22 cellular contexts compared by ENCODE assay signal in the genomic region with DNA sequence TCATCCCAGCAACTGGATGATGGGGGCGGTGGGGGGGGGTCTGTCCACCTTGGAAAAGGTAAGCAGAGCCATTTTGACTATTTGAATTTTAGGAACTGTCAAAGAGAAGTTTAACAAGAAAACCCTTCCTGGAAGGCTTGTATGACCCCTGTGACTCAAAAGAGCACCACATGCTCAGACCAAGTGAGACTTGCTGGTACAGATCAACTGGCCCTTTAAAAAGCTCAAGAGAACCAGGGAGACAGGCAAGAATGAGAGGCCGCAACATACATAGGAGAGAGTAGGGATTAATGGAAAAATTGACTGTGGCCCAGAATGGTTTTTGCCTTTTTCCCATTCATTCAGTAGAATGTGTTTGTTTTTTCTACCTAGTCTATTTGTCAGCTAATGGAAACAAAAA. TPM values are rescaled to one million over a fixed set of nuclear protein-coding genes. Genes with fewer than 3 reads are reported as not detected.
"Had no signal": no experiment of that assay in that cellular context is flagged by ENCODE, and none has a peak within 500 bp of the region (broad histone marks: within the 10 kb centered on the region; RNA-seq: fewer than 3 reads in every experiment).

No MANE protein-coding gene starts in this region.

- H3K9me3 Mint-ChIP-seq: activated CD4-positive, alpha-beta T cell treated with anti-CD3 and anti-CD28 coated beads, Interleukin-2, amount 10 ng/mL, durations not matched to agents 24 days and 14 days; activated naive CD8-positive, alpha-beta T cell treated with anti-CD3 and anti-CD28 coated beads, Interleukin-2, amount 50 U/mL, for 24 hours; activated T-helper 1 cell treated with anti-CD3 and anti-CD28 coated beads, Interleukin-12 subunit alpha, Interleukin-12 subunit beta, Interleukin-2, Interleukin-4 antibody, amounts not matched to agents 30 ng/mL and 10 ng/mL and 1 ng/mL, durations not matched to agents 14 hours and 24 hours and 36 hours; immature natural killer cell; neural crest cell; stimulated activated memory B cell treated with anti-CD40 and anti-IgM and Interleukin-4, amounts not matched to agents 10 μg/mL and 1 μg/mL and 100 μg/mL, for 72 hours had no signal

- ATAC-seq: activated CD4-positive, CD25-positive, alpha-beta regulatory T cell treated with anti-CD3 and anti-CD28 coated beads, Interleukin-2, amount 50 U/mL, for 24 hours; activated CD8-positive, alpha-beta T cell treated with anti-CD3 and anti-CD28 coated beads, Interleukin-2, amount 10 ng/mL, durations not matched to agents 7 days and 5 days; activated naive CD8-positive, alpha-beta T cell treated with anti-CD3 and anti-CD28 coated beads, Interleukin-2, amount 50 U/mL, for 24 hours; foreskin keratinocyte; left lobe of liver; naive thymus-derived CD4-positive, alpha-beta T cell; sciatic nerve; stimulated activated memory B cell treated with anti-CD40 and anti-IgM and Interleukin-4, amounts not matched to agents 10 μg/mL and 1 μg/mL and 100 μg/mL, for 72 hours had no signal

- H3K27me3 Mint-ChIP-seq: activated CD4-positive, alpha-beta T cell treated with anti-CD3 and anti-CD28 coated beads, Interleukin-2, amount 10 ng/mL, durations not matched to agents 24 days and 14 days; activated naive CD8-positive, alpha-beta T cell treated with anti-CD3 and anti-CD28 coated beads, Interleukin-2, amount 50 U/mL, for 24 hours; naive thymus-derived CD4-positive, alpha-beta T cell; stimulated activated memory B cell treated with anti-CD40 and anti-IgM and Interleukin-4, amounts not matched to agents 10 μg/mL and 1 μg/mL and 100 μg/mL, for 72 hours had no signal

- H3K9me3 ChIP-seq: stomach, suprapubic skin, tibial nerve had no signal

- H3K27ac Mint-ChIP-seq: activated CD4-positive, alpha-beta T cell treated with anti-CD3 and anti-CD28 coated beads, Interleukin-2, amount 10 ng/mL, durations not matched to agents 24 days and 14 days; activated CD8-positive, alpha-beta T cell treated with anti-CD3 and anti-CD28 coated beads, Interleukin-2, amount 10 ng/mL, durations not matched to agents 7 days and 5 days; activated naive CD8-positive, alpha-beta T cell treated with anti-CD3 and anti-CD28 coated beads, Interleukin-2, amount 50 U/mL, for 24 hours; activated T-helper 1 cell treated with anti-CD3 and anti-CD28 coated beads, Interleukin-12 subunit alpha, Interleukin-12 subunit beta, Interleukin-2, Interleukin-4 antibody, amounts not matched to agents 30 ng/mL and 10 ng/mL and 1 ng/mL, durations not matched to agents 14 hours and 24 hours and 36 hours; immature natural killer cell; stimulated activated memory B cell treated with anti-CD40 and anti-IgM and Interleukin-4, amounts not matched to agents 10 μg/mL and 1 μg/mL and 100 μg/mL, for 72 hours had no signal

- H3K27ac ChIP-seq: foreskin keratinocyte, stomach, suprapubic skin, tibial nerve had no signal

- H3K27me3 ChIP-seq: foreskin keratinocyte, stomach, suprapubic skin, tibial nerve had no signal

- DNase-seq: activated CD4-positive, alpha-beta T cell treated with anti-CD3 and anti-CD28 coated beads, Interleukin-2, amount 10 ng/mL, durations not matched to agents 24 days and 14 days; activated CD8-positive, alpha-beta T cell treated with anti-CD3 and anti-CD28 coated beads, Interleukin-2, amount 10 ng/mL, durations not matched to agents 7 days and 5 days; activated gamma-delta T cell; activated naive CD4-positive, alpha-beta T cell treated with anti-CD3 and anti-CD28 coated beads, Interleukin-2, amount 50 U/mL, for 16 hours; activated naive CD8-positive, alpha-beta T cell treated with anti-CD3 and anti-CD28 coated beads, Interleukin-2, amount 50 U/mL, for 24 hours; effector CD4-positive, alpha-beta T cell; immature natural killer cell; naive thymus-derived CD4-positive, alpha-beta T cell; posterior cingulate gyrus; small intestine; stimulated activated CD4-positive, alpha-beta T cell treated with anti-CD3 and anti-CD28 coated beads, Interleukin-2, amount 100 ng/mL, for 24 hours; stomach had no signal

- H3K4me3 ChIP-seq: lung, stomach, suprapubic skin, tibial nerve had no signal

- H3K4me3 Mint-ChIP-seq: activated CD4-positive, alpha-beta T cell treated with anti-CD3 and anti-CD28 coated beads, Interleukin-2, amount 10 ng/mL, durations not matched to agents 24 days and 14 days; activated CD8-positive, alpha-beta T cell treated with anti-CD3 and anti-CD28 coated beads, Interleukin-2, amount 10 ng/mL, durations not matched to agents 7 days and 5 days; activated naive CD8-positive, alpha-beta T cell treated with anti-CD3 and anti-CD28 coated beads, Interleukin-2, amount 50 U/mL, for 24 hours; activated T-helper 1 cell treated with anti-CD3 and anti-CD28 coated beads, Interleukin-12 subunit alpha, Interleukin-12 subunit beta, Interleukin-2, Interleukin-4 antibody, amounts not matched to agents 30 ng/mL and 10 ng/mL and 1 ng/mL, durations not matched to agents 14 hours and 24 hours and 36 hours; immature natural killer cell; naive thymus-derived CD4-positive, alpha-beta T cell; neural crest cell; stimulated activated memory B cell treated with anti-CD40 and anti-IgM and Interleukin-4, amounts not matched to agents 10 μg/mL and 1 μg/mL and 100 μg/mL, for 72 hours had no signal

- H3K4me1 ChIP-seq: foreskin keratinocyte, stomach, suprapubic skin, tibial nerve had no signal

- H3K4me1 Mint-ChIP-seq: activated CD4-positive, alpha-beta T cell treated with anti-CD3 and anti-CD28 coated beads, Interleukin-2, amount 10 ng/mL, durations not matched to agents 24 days and 14 days; activated naive CD8-positive, alpha-beta T cell treated with anti-CD3 and anti-CD28 coated beads, Interleukin-2, amount 50 U/mL, for 24 hours; immature natural killer cell; naive thymus-derived CD4-positive, alpha-beta T cell had no signal

RNA-seq across cellular contexts. Expression of gene ATP8A2, which starts 26.2 kb away (rescaled TPM):
- total RNA-seq: left lobe of liver had no signal
